1 cellular context compared by ENCODE assay signal in the genomic region with DNA sequence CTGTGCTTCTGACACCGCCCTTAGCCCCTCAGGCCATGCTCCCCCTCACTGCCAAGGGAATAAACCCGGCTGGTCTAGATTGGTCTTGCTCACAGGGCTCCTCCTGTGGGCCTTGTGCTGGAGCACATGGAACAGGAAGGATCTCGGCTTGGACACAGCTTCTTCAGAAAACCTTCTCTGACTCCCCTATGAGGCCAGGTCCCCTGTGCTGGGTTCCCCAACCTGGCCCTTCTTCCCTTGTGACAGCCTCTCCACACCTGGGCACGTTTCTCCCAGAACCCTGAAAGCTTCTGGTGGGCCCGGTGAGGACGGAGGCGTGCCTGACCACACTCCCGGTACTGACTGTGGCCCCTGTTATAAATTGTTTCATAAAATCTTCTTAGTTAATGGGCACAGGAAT.
TF ChIP-seq lines count a peak whose summit lies in the region.

No MANE protein-coding gene starts in this region.

TF ChIP-seq in IMR-90, 13 proteins besides CTCF, POLR2A, EP300 and RAD21:
- TF ChIP-seq, protein P1, sequence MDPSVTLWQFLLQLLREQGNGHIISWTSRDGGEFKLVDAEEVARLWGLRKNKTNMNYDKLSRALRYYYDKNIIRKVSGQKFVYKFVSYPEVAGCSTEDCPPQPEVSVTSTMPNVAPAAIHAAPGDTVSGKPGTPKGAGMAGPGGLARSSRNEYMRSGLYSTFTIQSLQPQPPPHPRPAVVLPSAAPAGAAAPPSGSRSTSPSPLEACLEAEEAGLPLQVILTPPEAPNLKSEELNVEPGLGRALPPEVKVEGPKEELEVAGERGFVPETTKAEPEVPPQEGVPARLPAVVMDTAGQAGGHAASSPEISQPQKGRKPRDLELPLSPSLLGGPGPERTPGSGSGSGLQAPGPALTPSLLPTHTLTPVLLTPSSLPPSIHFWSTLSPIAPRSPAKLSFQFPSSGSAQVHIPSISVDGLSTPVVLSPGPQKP (IDR thresholded peaks at IDR 0.05; ENCODE audit: borderline replicate concordance, low read depth, low read length) = no peak
- TF ChIP-seq CHD1 (IDR thresholded peaks at IDR 0.05; ENCODE audit: low read depth, low read length) = no peak
- no peak for TF ChIP-seq NFE2L2 (IDR thresholded peaks at IDR 0.05; ENCODE audit: low read depth, low read length)
- TF ChIP-seq CEBPB (IDR thresholded peaks at IDR 0.05; ENCODE audit: low read depth, low read length) = no peak
TF ChIP-seq in IMR-90: peak in this region for 0.
